26 cellular contexts compared by ENCODE assay signal in genomic region chr11:88861618-88862017, GRCh38.
"Had no signal": no experiment of that assay in that cellular context is flagged by ENCODE, and none has a peak within 500 bp of the region (broad histone marks: within the 10 kb centered on the region; RNA-seq: fewer than 3 reads in every experiment).

No MANE protein-coding gene starts in this region.

- H3K4me3 Mint-ChIP-seq: activated naive CD4-positive, alpha-beta T cell treated with anti-CD3 and anti-CD28 coated beads for 36 hours; activated naive CD8-positive, alpha-beta T cell treated with anti-CD3 and anti-CD28 coated beads for 36 hours; activated T-helper 1 cell treated with anti-CD3 and anti-CD28 coated beads, Interleukin-12 subunit alpha, Interleukin-12 subunit beta, Interleukin-2, Interleukin-4 antibody, amounts not matched to agents 30 ng/mL and 10 ng/mL and 1 ng/mL, durations not matched to agents 14 hours and 24 hours and 36 hours; effector memory CD8-positive, alpha-beta T cell; mesothelial cell of epicardium; naive thymus-derived CD4-positive, alpha-beta T cell had no signal

- H3K27me3 ChIP-seq: adrenal gland, brain microvascular endothelial cell, gastroesophageal sphincter, hepatocyte, ovary, right lobe of liver, testis, transverse colon had no signal

- H3K36me3 ChIP-seq: adrenal gland, brain microvascular endothelial cell, gastroesophageal sphincter, ovary, right lobe of liver, transverse colon had no signal

- H3K27me3 Mint-ChIP-seq: activated naive CD8-positive, alpha-beta T cell treated with anti-CD3 and anti-CD28 coated beads for 36 hours; effector memory CD8-positive, alpha-beta T cell; naive thymus-derived CD4-positive, alpha-beta T cell; progenitor cell of endocrine pancreas had no signal

- H3K9me3 ChIP-seq: adrenal gland, gastroesophageal sphincter, ovary, right lobe of liver, testis, transverse colon had no signal

- H3K27ac ChIP-seq: adrenal gland, brain microvascular endothelial cell, coronary artery, gastroesophageal sphincter, hepatocyte, ovary, right lobe of liver, testis, transverse colon, VCaP had no signal

- DNase-seq: activated CD4-positive, alpha-beta T cell treated with anti-CD3 and anti-CD28 coated beads for 4 hours; activated CD4-positive, alpha-beta T cell treated with anti-CD3 and anti-CD28 coated beads, Interleukin-2, amount 50 U/mL, for 4 hours; activated CD8-positive, alpha-beta memory T cell treated with anti-CD3 and anti-CD28 coated beads for 24 hours; activated effector memory CD4-positive, alpha-beta T cell treated with anti-CD3 and anti-CD28 coated beads, Interleukin-2, amount 50 U/mL, for 16 hours; activated naive CD4-positive, alpha-beta T cell treated with anti-CD3 and anti-CD28 coated beads for 36 hours; activated naive CD8-positive, alpha-beta T cell treated with anti-CD3 and anti-CD28 coated beads for 36 hours; adrenal gland; aorta; brain microvascular endothelial cell; effector memory CD8-positive, alpha-beta T cell; erythroblast; naive thymus-derived CD4-positive, alpha-beta T cell; ovary; right lobe of liver; stimulated activated CD4-positive, alpha-beta T cell treated with anti-CD3 and anti-CD28 coated beads, Interleukin-2, amount 100 ng/mL, for 48 hours; stimulated activated naive CD4-positive, alpha-beta T cell treated with Interleukin-2 at 50 U/mL for 16 hours; T-helper 9 cell; testis; transverse colon had no signal

- ATAC-seq: effector memory CD8-positive, alpha-beta T cell; gastroesophageal sphincter; naive thymus-derived CD4-positive, alpha-beta T cell; right lobe of liver had no signal

- H3K27ac Mint-ChIP-seq: activated naive CD4-positive, alpha-beta T cell treated with anti-CD3 and anti-CD28 coated beads for 36 hours; activated naive CD8-positive, alpha-beta T cell treated with anti-CD3 and anti-CD28 coated beads for 36 hours; activated T-helper 1 cell treated with anti-CD3 and anti-CD28 coated beads, Interleukin-12 subunit alpha, Interleukin-12 subunit beta, Interleukin-2, Interleukin-4 antibody, amounts not matched to agents 30 ng/mL and 10 ng/mL and 1 ng/mL, durations not matched to agents 14 hours and 24 hours and 36 hours; effector memory CD8-positive, alpha-beta T cell; mesothelial cell of epicardium; naive thymus-derived CD4-positive, alpha-beta T cell; progenitor cell of endocrine pancreas had no signal

- H3K4me1 ChIP-seq: adrenal gland, gastroesophageal sphincter, right lobe of liver, testis, transverse colon had no signal

- H3K4me1 Mint-ChIP-seq: activated naive CD8-positive, alpha-beta T cell treated with anti-CD3 and anti-CD28 coated beads for 36 hours; mesothelial cell of epicardium had no signal

- H3K4me3 ChIP-seq: adrenal gland, coronary artery, gastroesophageal sphincter, hepatocyte, ovary, right lobe of liver, testis, transverse colon had no signal

- H3K36me3 Mint-ChIP-seq: mesothelial cell of epicardium had no signal
